ENCODE assay signal across 1 cellular context in genomic region chrX:14920196-14920595, GRCh38.
TF ChIP-seq lines count a peak whose summit lies in the region.

No MANE protein-coding gene starts in this region.

TF ChIP-seq in IMR-90, 13 proteins besides CTCF, POLR2A, EP300 and RAD21:
- TF ChIP-seq NFE2L2 (IDR thresholded peaks at IDR 0.05; ENCODE audit: low read depth, low read length) (peak; percentile 50; the same call in 1 of the 2 replicates), CHD1 (IDR thresholded peaks at IDR 0.05; ENCODE audit: low read depth, low read length) (no peak)
